1 cellular context compared by ENCODE assay signal in the genomic region with DNA sequence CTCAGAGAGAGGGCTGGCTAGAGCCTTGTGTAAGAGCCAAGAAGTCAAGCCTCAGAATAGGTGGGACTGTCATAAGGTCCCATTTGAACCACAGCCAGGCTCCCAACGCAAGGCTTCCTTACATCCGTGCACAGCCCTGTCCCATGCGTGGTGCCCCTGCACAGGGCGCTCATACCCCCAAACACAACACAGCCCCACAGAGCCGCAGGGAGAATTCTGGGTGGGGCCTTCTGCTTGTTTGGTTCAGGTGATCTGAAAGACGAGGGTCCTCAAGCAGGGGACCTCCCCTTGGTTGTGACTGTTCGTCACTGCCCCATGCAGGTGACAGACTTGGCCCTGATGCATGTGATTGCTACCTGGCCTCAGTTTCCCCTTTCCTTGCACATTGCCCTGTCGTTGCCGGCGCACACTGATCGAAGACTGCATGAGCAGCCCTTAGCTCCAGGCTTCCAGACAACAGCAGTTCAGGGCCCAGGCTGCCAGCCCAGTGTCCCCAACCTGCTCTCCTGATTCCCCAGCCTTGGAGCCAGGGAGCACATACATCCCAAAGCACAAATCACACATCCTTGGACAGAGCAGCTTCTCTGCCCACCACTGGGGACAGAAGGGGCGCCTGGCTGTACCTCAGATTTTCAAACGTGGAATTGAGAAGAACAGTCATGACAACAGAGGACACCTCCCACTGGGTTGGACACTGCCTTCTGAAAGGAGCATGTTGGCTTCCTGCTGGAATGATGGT.
TF ChIP-seq lines count a peak whose summit lies in the region.

No MANE protein-coding gene starts in this region.

TF ChIP-seq in H1, 55 proteins besides CTCF, POLR2A, EP300 and RAD21:
- no peak for TF ChIP-seq KDM4A (IDR thresholded peaks at IDR 0.05; ENCODE audit: low read depth, low read length, severe bottlenecking)
- no peak for TF ChIP-seq CREB1 (IDR thresholded peaks at IDR 0.05)
- no peak for TF ChIP-seq KDM5A (IDR thresholded peaks at IDR 0.05; ENCODE audit: low read length)
- TF ChIP-seq, protein P1, sequence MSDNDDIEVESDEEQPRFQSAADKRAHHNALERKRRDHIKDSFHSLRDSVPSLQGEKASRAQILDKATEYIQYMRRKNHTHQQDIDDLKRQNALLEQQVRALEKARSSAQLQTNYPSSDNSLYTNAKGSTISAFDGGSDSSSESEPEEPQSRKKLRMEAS (IDR thresholded peaks at IDR 0.05) = no peak
- TF ChIP-seq SAP30 (IDR thresholded peaks at IDR 0.05; ENCODE audit: insufficient read depth, insufficient replicate concordance, low read length) = no peak
- TF ChIP-seq CTBP2 (IDR thresholded peaks at IDR 0.05; ENCODE audit: borderline replicate concordance, insufficient read depth, insufficient read length, low read length) = no peak
